Comparison of ENCODE assay signal across 35 cellular contexts in the genomic region with DNA sequence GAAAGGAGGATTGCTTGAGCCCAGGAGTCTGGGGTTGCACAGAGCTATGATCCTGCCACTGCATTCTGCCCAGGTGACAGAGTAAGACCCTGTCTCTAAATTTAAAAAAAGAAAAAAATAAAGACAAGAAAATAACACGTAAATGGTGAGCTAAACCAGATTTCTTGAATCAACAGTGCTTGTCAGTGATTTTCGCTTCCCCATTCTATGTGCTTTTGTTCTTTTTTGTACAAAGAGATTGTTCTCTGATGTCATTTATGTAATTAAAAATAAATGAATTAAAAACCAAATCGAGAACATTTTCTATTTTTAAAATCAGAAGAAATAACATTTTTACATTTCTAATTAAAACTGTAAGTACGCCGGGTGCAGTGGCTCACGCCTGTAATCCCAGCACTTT. TPM values are rescaled to one million over a fixed set of nuclear protein-coding genes. Genes with fewer than 3 reads are reported as not detected.
"Had no signal": no experiment of that assay in that cellular context is flagged by ENCODE, and none has a peak within 500 bp of the region (broad histone marks: within the 10 kb centered on the region; RNA-seq: fewer than 3 reads in every experiment).

No MANE protein-coding gene starts in this region.

- H3K36me3 ChIP-seq: adrenal gland, breast epithelium, SJSA1 had no signal

- H3K36me3 Mint-ChIP-seq: activated naive CD4-positive, alpha-beta T cell treated with anti-CD3 and anti-CD28 coated beads, Interleukin-2, amount 50 U/mL, for 72 hours; WTC11 had no signal

- H3K27ac Mint-ChIP-seq: activated CD4-positive, alpha-beta T cell treated with anti-CD3 and anti-CD28 coated beads for 36 hours; activated CD4-positive, alpha-beta T cell treated with anti-CD3 and anti-CD28 coated beads, Interleukin-2, amount 10 ng/mL, durations not matched to agents 7 days and 5 days; activated CD8-positive, alpha-beta T cell treated with anti-CD3 and anti-CD28 coated beads, Interleukin-2, amount 10 ng/mL, durations not matched to agents 7 days and 5 days; activated naive CD4-positive, alpha-beta T cell treated with anti-CD3 and anti-CD28 coated beads for 36 hours; activated naive CD4-positive, alpha-beta T cell treated with anti-CD3 and anti-CD28 coated beads, Interleukin-2, amount 50 U/mL, for 72 hours; activated T-helper 1 cell treated with anti-CD3 and anti-CD28 coated beads, Interleukin-12 subunit alpha, Interleukin-12 subunit beta, Interleukin-2, Interleukin-4 antibody, amounts not matched to agents 30 ng/mL and 10 ng/mL and 1 ng/mL, durations not matched to agents 14 hours and 24 hours and 36 hours; T-helper 1 cell treated with Interleukin-12 subunit alpha and Interleukin-12 subunit beta and Interleukin-4 antibody, amounts not matched to agents 30 μg/mL and 1 μg/mL, for 36 hours; T-helper 2 cell treated with Interferon-gamma antibody and Interleukin-4, amounts not matched to agents 5 μg/mL and 100 μg/mL, for 36 hours; WTC11 had no signal

- H3K9me3 ChIP-seq: adrenal gland, body of pancreas, breast epithelium, SJSA1, SK-N-SH had no signal

- H3K27me3 ChIP-seq: body of pancreas had no signal

- H3K4me3 Mint-ChIP-seq: activated CD4-positive, alpha-beta T cell treated with anti-CD3 and anti-CD28 coated beads for 36 hours; activated CD4-positive, alpha-beta T cell treated with anti-CD3 and anti-CD28 coated beads, Interleukin-2, amount 10 ng/mL, durations not matched to agents 7 days and 5 days; activated CD8-positive, alpha-beta T cell treated with anti-CD3 and anti-CD28 coated beads, Interleukin-2, amount 10 ng/mL, durations not matched to agents 7 days and 5 days; activated naive CD4-positive, alpha-beta T cell treated with anti-CD3 and anti-CD28 coated beads for 36 hours; activated T-cell treated with anti-CD3 and anti-CD28 coated beads, Interleukin-2, amount 50 U/mL, for 4 hours; activated T-helper 1 cell treated with anti-CD3 and anti-CD28 coated beads, Interleukin-12 subunit alpha, Interleukin-12 subunit beta, Interleukin-2, Interleukin-4 antibody, amounts not matched to agents 30 ng/mL and 10 ng/mL and 1 ng/mL, durations not matched to agents 14 hours and 24 hours and 36 hours; T-helper 1 cell treated with Interleukin-12 subunit alpha and Interleukin-12 subunit beta and Interleukin-4 antibody, amounts not matched to agents 30 μg/mL and 1 μg/mL, for 36 hours; T-helper 2 cell treated with Interferon-gamma antibody and Interleukin-4, amounts not matched to agents 5 μg/mL and 100 μg/mL, for 36 hours; WTC11 had no signal

- H3K9me2 ChIP-seq: SK-N-SH had no signal

- H3K27ac ChIP-seq: adrenal gland, body of pancreas, breast epithelium, SJSA1 had no signal

- H3K4me1 ChIP-seq: breast epithelium had no signal

- DNase-seq: activated CD4-positive, alpha-beta T cell treated with anti-CD3 and anti-CD28 coated beads for 36 hours; activated CD4-positive, alpha-beta T cell treated with anti-CD3 and anti-CD28 coated beads, Interleukin-2, amount 10 ng/mL, durations not matched to agents 7 days and 5 days; activated CD4-positive, alpha-beta T cell treated with anti-CD3 and anti-CD28 coated beads, Interleukin-2, amount 50 U/mL, for 48 hours; activated CD8-positive, alpha-beta T cell treated with anti-CD3 and anti-CD28 coated beads, Interleukin-2, amount 10 ng/mL, durations not matched to agents 7 days and 5 days; activated gamma-delta T cell treated with Interleukin-2 at 50 U/mL for 16 hours; activated naive CD4-positive, alpha-beta T cell treated with anti-CD3 and anti-CD28 coated beads for 36 hours; activated T-cell treated with anti-CD3 and anti-CD28 coated beads, Interleukin-2, amount 50 U/mL, for 4 hours; adrenal gland; body of pancreas; MM.1S; MV-4-11; NCI-H1092; NCI-H1436 treated with DMSO at 0.1 percent for 48 hours; NCI-H1694 treated with DMSO at 0.1 percent for 48 hours; NCI-H2029; NCI-H2107; NCI-H2171; NCI-H510A; NCI-H526; NCI-H748 treated with DMSO at 0.1 percent for 48 hours; NK-92 treated with Interleukin-12 subunit alpha and Interleukin-12 subunit beta, amount 100 ng/mL, for 24 hours; SHP77 treated with DMSO at 0.1 percent for 48 hours; SK-N-SH had no signal

- ATAC-seq: activated CD4-positive, alpha-beta T cell treated with anti-CD3 and anti-CD28 coated beads for 36 hours; activated CD4-positive, CD25-positive, alpha-beta regulatory T cell treated with anti-CD3 and anti-CD28 coated beads, Interleukin-2, amount 50 U/mL, for 24 hours; activated CD8-positive, alpha-beta T cell treated with anti-CD3 and anti-CD28 coated beads, Interleukin-2, amount 10 ng/mL, durations not matched to agents 7 days and 5 days; activated naive CD4-positive, alpha-beta T cell treated with anti-CD3 and anti-CD28 coated beads, Interleukin-2, amount 50 U/mL, for 72 hours; activated T-cell treated with anti-CD3 and anti-CD28 coated beads, Interleukin-2, amount 50 U/mL, for 4 hours; body of pancreas; Panc1; WTC11 had no signal

- H3K27me3 Mint-ChIP-seq: activated CD4-positive, alpha-beta T cell treated with anti-CD3 and anti-CD28 coated beads for 36 hours had no signal

- H3K9me3 Mint-ChIP-seq: activated CD4-positive, alpha-beta T cell treated with anti-CD3 and anti-CD28 coated beads, Interleukin-2, amount 10 ng/mL, durations not matched to agents 7 days and 5 days; activated naive CD4-positive, alpha-beta T cell treated with anti-CD3 and anti-CD28 coated beads for 36 hours; activated naive CD4-positive, alpha-beta T cell treated with anti-CD3 and anti-CD28 coated beads, Interleukin-2, amount 50 U/mL, for 72 hours; activated T-cell treated with anti-CD3 and anti-CD28 coated beads, Interleukin-2, amount 50 U/mL, for 4 hours; activated T-helper 1 cell treated with anti-CD3 and anti-CD28 coated beads, Interleukin-12 subunit alpha, Interleukin-12 subunit beta, Interleukin-2, Interleukin-4 antibody, amounts not matched to agents 30 ng/mL and 10 ng/mL and 1 ng/mL, durations not matched to agents 14 hours and 24 hours and 36 hours; T-helper 1 cell treated with Interleukin-12 subunit alpha and Interleukin-12 subunit beta and Interleukin-4 antibody, amounts not matched to agents 30 μg/mL and 1 μg/mL, for 36 hours; T-helper 2 cell treated with Interferon-gamma antibody and Interleukin-4, amounts not matched to agents 5 μg/mL and 100 μg/mL, for 36 hours; WTC11 had no signal

- H3K4me2 ChIP-seq: SK-N-SH had no signal

- H3K4me3 ChIP-seq: adrenal gland, body of pancreas, breast epithelium, SJSA1 had no signal

RNA-seq across cellular contexts. Expression of gene SLC29A2, which starts 19.8 kb away (rescaled TPM):
- total RNA-seq: LHCN-M2, SJSA1 had no signal

RNA-seq across cellular contexts. Expression of gene NPAS4, which starts 29.5 kb away (rescaled TPM):
- total RNA-seq: activated naive CD4-positive, alpha-beta T cell treated with anti-CD3 and anti-CD28 coated beads for 36 hours; activated T-cell treated with anti-CD3 and anti-CD28 coated beads, Interleukin-2, amount 50 U/mL, for 4 hours; activated T-helper 1 cell treated with anti-CD3 and anti-CD28 coated beads, Interleukin-12 subunit alpha, Interleukin-12 subunit beta, Interleukin-2, Interleukin-4 antibody, amounts not matched to agents 30 ng/mL and 10 ng/mL and 1 ng/mL, durations not matched to agents 14 hours and 24 hours and 36 hours; body of pancreas; breast epithelium; cardiac septum; LHCN-M2; RPMI7951 had no signal
